ENCODE assay signal across 28 cellular contexts in genomic region chr4:166602068-166602467, GRCh38.
"Had no signal": no experiment of that assay in that cellular context is flagged by ENCODE, and none has a peak within 500 bp of the region (broad histone marks: within the 10 kb centered on the region; RNA-seq: fewer than 3 reads in every experiment).

No MANE protein-coding gene starts in this region.

- H3K27ac ChIP-seq: coronary artery, esophagus squamous epithelium, heart right ventricle, ovary, right atrium auricular region, stomach, thyroid gland, vagina had no signal

- H3K4me3 Mint-ChIP-seq: central memory CD8-positive, alpha-beta T cell; memory B cell; mesothelial cell of epicardium; naive B cell; natural killer cell treated with Interleukin-12 subunit alpha and Interleukin-12 subunit beta and Interleukin-15 and Interleukin-18, amount 100 ng/mL, for 72 hours; neural crest cell; stimulated activated effector memory CD8-positive, alpha-beta T cell treated with anti-CD3 and anti-CD28 coated beads, Interleukin-12 subunit alpha, Interleukin-12 subunit beta, amount 100 ng/mL, for 72 hours had no signal

- H3K9me3 ChIP-seq: esophagus squamous epithelium, mucosa of descending colon, ovary, right atrium auricular region, stomach, thyroid gland, vagina had no signal

- H3K36me3 ChIP-seq: esophagus squamous epithelium, heart right ventricle, ovary, right atrium auricular region, stomach, thyroid gland, vagina had no signal

- H3K4me1 ChIP-seq: esophagus squamous epithelium, heart right ventricle, right atrium auricular region, stomach, thyroid gland, vagina had no signal

- H3K27me3 ChIP-seq: esophagus squamous epithelium, heart right ventricle, ovary, right atrium auricular region, stomach, thyroid gland, vagina had no signal

- H3K4me3 ChIP-seq: coronary artery, esophagus squamous epithelium, heart right ventricle, lung, mucosa of descending colon, ovary, right atrium auricular region, stomach, thyroid gland, vagina had no signal

- H3K9me3 Mint-ChIP-seq: neural crest cell had no signal

- ATAC-seq: heart right ventricle; mucosa of descending colon; natural killer cell treated with Interleukin-12 subunit alpha and Interleukin-12 subunit beta and Interleukin-15 and Interleukin-18, amount 100 ng/mL, for 72 hours; stimulated activated effector memory CD8-positive, alpha-beta T cell treated with anti-CD3 and anti-CD28 coated beads, Interleukin-12 subunit alpha, Interleukin-12 subunit beta, amount 100 ng/mL, for 72 hours had no signal

- H3K4me1 Mint-ChIP-seq: central memory CD8-positive, alpha-beta T cell; memory B cell; mesothelial cell of epicardium; naive B cell; neural crest cell; stimulated activated effector memory CD8-positive, alpha-beta T cell treated with anti-CD3 and anti-CD28 coated beads, Interleukin-12 subunit alpha, Interleukin-12 subunit beta, amount 100 ng/mL, for 72 hours had no signal

- DNase-seq: dermis blood vessel endothelial cell; effector memory CD4-positive, alpha-beta T cell; erythroblast; esophagus squamous epithelium; foreskin melanocyte; glutamatergic neuron; heart right ventricle; hippocampal formation; naive B cell; ovary; small intestine; stimulated activated CD4-positive, alpha-beta T cell treated with anti-CD3 and anti-CD28 coated beads, Interleukin-2, amount 100 ng/mL, for 24 hours; stimulated activated CD4-positive, alpha-beta T cell treated with anti-CD3 and anti-CD28 coated beads, Interleukin-4, amount 100 ng/mL, for 24 hours; stimulated activated naive CD4-positive, alpha-beta T cell treated with Interleukin-2 at 50 U/mL for 16 hours; stomach; thyroid gland; trophoblast cell had no signal

- H3K27ac Mint-ChIP-seq: memory B cell; mesothelial cell of epicardium; naive B cell; natural killer cell treated with Interleukin-12 subunit alpha and Interleukin-12 subunit beta and Interleukin-15 and Interleukin-18, amount 100 ng/mL, for 72 hours; stimulated activated effector memory CD8-positive, alpha-beta T cell treated with anti-CD3 and anti-CD28 coated beads, Interleukin-12 subunit alpha, Interleukin-12 subunit beta, amount 100 ng/mL, for 72 hours had no signal

- H3K27me3 Mint-ChIP-seq: central memory CD8-positive, alpha-beta T cell; memory B cell; naive B cell; natural killer cell treated with Interleukin-12 subunit alpha and Interleukin-12 subunit beta and Interleukin-15 and Interleukin-18, amount 100 ng/mL, for 72 hours had no signal

- H3K36me3 Mint-ChIP-seq: memory B cell; mesothelial cell of epicardium; naive B cell; natural killer cell treated with Interleukin-12 subunit alpha and Interleukin-12 subunit beta and Interleukin-15 and Interleukin-18, amount 100 ng/mL, for 72 hours; stimulated activated effector memory CD8-positive, alpha-beta T cell treated with anti-CD3 and anti-CD28 coated beads, Interleukin-12 subunit alpha, Interleukin-12 subunit beta, amount 100 ng/mL, for 72 hours had no signal
